Comparison of ENCODE assay signal across 8 cellular contexts in genomic region chr19:7197760-7198696, GRCh38.
DNase-seq lines count a peak whose midpoint lies in the region; ATAC-seq and TF ChIP-seq lines count a peak whose summit lies in the region.

No MANE protein-coding gene starts in this region.

- ATAC-seq in GM21723 (IDR thresholded peaks at IDR 0.05; ENCODE audit: unreplicated experiment), result peak; percentile 83
- ATAC-seq in stimulated activated naive CD8-positive, alpha-beta T cell treated with anti-CD3 and anti-CD28 coated beads, Interleukin-15, Interleukin-2, amounts not matched to agents 100 U/mL and 50 U/mL, for 24 hours, result peak; percentile 80

- peak overlapping the region; percentile 58 for H2AFZ ChIP-seq in KMS-11 (ENCODE audit: low read depth)

- peak overlapping the region; percentile 49; the same call in 1 of the 2 replicates for H3K9ac ChIP-seq in KMS-11

- H3K27me3 ChIP-seq in KMS-11 (ENCODE audit: insufficient read depth, low read depth), result no peaks in the 10 kb centered on the region

- no peak for TF ChIP-seq CTCF in KMS-11 (conservative IDR thresholded peaks at IDR 0.05; ENCODE audit: low read depth, low read length)
- TF ChIP-seq CTCF in RWPE1 (conservative IDR thresholded peaks at IDR 0.05; ENCODE audit: low read depth), result no peak
- TF ChIP-seq CTCF in nephron progenitor cell (IDR thresholded peaks at IDR 0.05), result no peak

- H3K36me3 ChIP-seq in KMS-11 (ENCODE audit: insufficient read depth), result no peaks in the 10 kb centered on the region

- peak overlapping the region; percentile 91 for H3K27ac Mint-ChIP-seq in nephron progenitor cell

- peaks cover 15% of the 10 kb centered on the region for H3K4me1 ChIP-seq in KMS-11 (ENCODE audit: low read depth, poor library complexity, severe bottlenecking)

- no peaks in the 10 kb centered on the region for H3K36me3 Mint-ChIP-seq in nephron progenitor cell (ENCODE audit: low read depth)

- H3K4me2 ChIP-seq in KMS-11, result peak overlapping the region; percentile 89; the same call in 1 of the 2 replicates

- H3K9me3 Mint-ChIP-seq in nephron progenitor cell, result no peaks in the 10 kb centered on the region

- H3K27ac ChIP-seq in KMS-11 (no peak overlapping the region), RWPE1 (peak overlapping the region; percentile 69)

- H3K4me3 Mint-ChIP-seq in nephron progenitor cell, result peak overlapping the region; percentile 81

- POLR2A ChIA-PET in RWPE1 (lab: Yijun Ruan, JAX; ENCODE audit: low non-redundant PET), result no interaction called here

- H3K27me3 Mint-ChIP-seq in nephron progenitor cell (ENCODE audit: low read depth, poor library complexity), result peaks cover 24% of the 10 kb centered on the region

- peak; percentile 92 for DNase-seq in EH (ENCODE audit: low read depth)
- DNase-seq in RWPE1 (ENCODE audit: low spot score), result peak; percentile 94
- DNase-seq in activated effector memory CD4-positive, alpha-beta T cell treated with anti-CD3 and anti-CD28 coated beads, Interleukin-2, amount 50 U/mL, for 16 hours, result peak; percentile 95
- DNase-seq in fibroblast of the conjunctiva (ENCODE audit: low read depth), result peak; percentile 75
- DNase-seq in nephron progenitor cell, result peak; percentile 87
- DNase-seq in stimulated activated naive CD8-positive, alpha-beta T cell treated with anti-CD3 and anti-CD28 coated beads, Interleukin-15, Interleukin-2, amounts not matched to agents 100 U/mL and 50 U/mL, for 24 hours, result peak; percentile 90

- CTCF ChIA-PET in RWPE1 (lab: Yijun Ruan, JAX), result interaction anchor here (0.6 to 0.8 kb wide), 3 partner anchors 96 to 1339 kb away, joined by 3 to 4 read pairs (median 3); partner anchors contain the start of gene INSR

- peaks cover 9% of the 10 kb centered on the region for H3K4me1 Mint-ChIP-seq in nephron progenitor cell

- H3K4me3 ChIP-seq in KMS-11 (IDR thresholded peaks at IDR 0.05; ENCODE audit: insufficient read depth, low read depth, low read length), result no peak overlapping the region

- H4K20me1 ChIP-seq in KMS-11 (ENCODE audit: insufficient read depth), result no peaks in the 10 kb centered on the region

- H3K79me2 ChIP-seq in KMS-11 (ENCODE audit: insufficient read depth, low read depth), result no peaks in the 10 kb centered on the region; the same call in 1 of the 2 replicates
